ENCODE assay signal across 1 cellular context in genomic region chr19:2950286-2951124, GRCh38.
A peak's percentile ranks its signal among the peaks of the same experiment; 100 is the strongest.
TF ChIP-seq lines count a peak whose summit lies in the region.

No MANE protein-coding gene starts in this region.

TF ChIP-seq in GM23338, 12 proteins besides CTCF, POLR2A, EP300 and RAD21 (continued from another document):
- TF ChIP-seq ZNF462 (CRISPR knock-in tag; IDR thresholded peaks at IDR 0.05) (no peak), EZH2phosphoT487 (IDR thresholded peaks at IDR 0.05; ENCODE audit: unreplicated experiment) (no peak), ZNF331 (CRISPR knock-in tag; IDR thresholded peaks at IDR 0.05; ENCODE audit: low read depth) (no peak), POLR2AphosphoS5 (IDR thresholded peaks at IDR 0.05; ENCODE audit: low read depth) (peak; percentile 98), REST (IDR thresholded peaks at IDR 0.05; ENCODE audit: unreplicated experiment) (no peak), EZH2 (IDR thresholded peaks at IDR 0.05; ENCODE audit: low read depth, unreplicated experiment) (no peak), CREB1 (CRISPR knock-in tag; IDR thresholded peaks at IDR 0.05; ENCODE audit: low read depth) (peak; percentile 69), STAT1 (IDR thresholded peaks at IDR 0.05; ENCODE audit: unreplicated experiment) (no peak), NANOG (IDR thresholded peaks at IDR 0.05; ENCODE audit: borderline replicate concordance) (no peak), ETS1 (IDR thresholded peaks at IDR 0.05) (peak; percentile 85), JUNB (IDR thresholded peaks at IDR 0.05; ENCODE audit: unreplicated experiment) (no peak)
